In the genomic region with DNA sequence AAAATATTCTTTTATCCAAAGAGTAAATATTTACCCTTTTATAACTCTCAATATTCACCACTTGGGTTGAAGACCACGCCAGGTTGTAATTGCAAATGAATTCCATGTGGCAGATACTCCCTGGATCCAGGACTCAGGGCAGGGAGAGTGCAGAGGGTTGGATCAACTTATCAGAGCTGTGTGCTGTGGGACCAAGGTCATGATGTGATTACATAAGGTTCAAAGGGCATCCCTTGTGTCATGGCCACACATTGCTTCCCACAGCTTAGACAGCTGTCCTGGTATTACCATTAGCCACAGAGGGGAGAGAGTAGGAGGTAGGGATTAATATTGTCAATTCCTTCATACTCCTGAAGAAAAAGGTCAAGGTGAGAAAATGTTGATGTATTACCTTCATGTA, we compare ENCODE assay signal across 25 cellular contexts.
DNase-seq lines count a peak whose midpoint lies in the region; ATAC-seq, FAIRE-seq and TF ChIP-seq lines count a peak whose summit lies in the region.
"Had no signal": no experiment of that assay in that cellular context is flagged by ENCODE, and none has a peak within 500 bp of the region (broad histone marks: within the 10 kb centered on the region; RNA-seq: fewer than 3 reads in every experiment).

No MANE protein-coding gene starts in this region.

- H2AFZ ChIP-seq in HepG2 (ENCODE audit: low read length), result no peak overlapping the region
- H2AFZ ChIP-seq: GM23338 had no signal

- TF ChIP-seq EP300 in HepG2 (IDR thresholded peaks at IDR 0.05; ENCODE audit: low read depth in 2 of 2, low read length in 2 of 2) (peak in 1 of 2 experiments; percentile 81; a peak in 2 of 4 replicates), HepG2 (CRISPR knock-in tag; IDR thresholded peaks at IDR 0.05; ENCODE audit: borderline replicate concordance) (no peak; the same call in 1 of the 2 replicates)

- H3K27ac ChIP-seq in HepG2 (ENCODE audit: extremely low read length, insufficient read depth, low read length), result peak overlapping the region; percentile 9
- H3K27ac ChIP-seq: A549; BLaER1 treated with 17β-estradiol and CSF1 and Interleukin-3, amounts not matched to agents 10 nM and 100 nM had no signal

- WGBS in HepG2 (ENCODE audit: low lambda C conversion rate), result 15% methylated on average over 1 of the region's 1 CpG

- peak; percentile 37 for DNase-seq in HuH-7.5 (ENCODE audit: low spot score)
- peak; percentile 82 for DNase-seq in HepG2 (ENCODE audit: low spot score)
- DNase-seq in mucosa of descending colon, result no peak
- no peak for DNase-seq in left ventricle myocardium superior
- DNase-seq in activated CD4-positive, alpha-beta T cell treated with anti-CD3 and anti-CD28 coated beads for 1 hour, result no peak
- DNase-seq in activated naive CD4-positive, alpha-beta T cell (lab: John Stamatoyannopoulos, UW), result no peak
- DNase-seq: 8988T; ACHN; AML-193; BE2C; CD4-positive, alpha-beta T cell; CD8-positive, alpha-beta memory T cell; DMS 273 treated with DMSO at 0.1 percent for 48 hours; DMS79; EL; GDM1; HFFc6 had no signal

- TF ChIP-seq POLR2A in HepG2 (IDR thresholded peaks at IDR 0.05; ENCODE audit: insufficient read depth in 1 of 2, low read depth in 2 of 2, low read length in 2 of 2), result no peak

- peak; percentile 99 for ATAC-seq in HepG2
- peak; percentile 58 for ATAC-seq in mucosa of descending colon
- no peak for ATAC-seq in left ventricle myocardium superior
- no peak for ATAC-seq in HG02840 (IDR thresholded peaks at IDR 0.05; ENCODE audit: low FRiP score, unreplicated experiment)
- ATAC-seq: A549, GM12878, GM23338 had no signal

- H3K27me3 ChIP-seq in HepG2 (ENCODE audit: control insufficient read depth in 1 of 2, insufficient read depth in 2 of 2, low read length in 2 of 2), result peaks cover 0 to 4% of the 10 kb centered on the region in 2 experiments; a peak in 1 of 5 replicates
- H3K27me3 ChIP-seq: BE2C; BLaER1 treated with 17β-estradiol and CSF1 and Interleukin-3, amounts not matched to agents 10 nM and 100 nM had no signal

- peak; percentile 72 for FAIRE-seq in HepG2 (lab: Jason Lieb, UNC)
- FAIRE-seq: A549, D721Med, GM12878, H54 had no signal

- CTCF ChIA-PET in HepG2 (lab: Yijun Ruan, JAX; ENCODE audit: low intra/inter-chr PET ratio, low total read pairs), result no interaction called here

- H4K20me1 ChIP-seq in HepG2 (ENCODE audit: insufficient read depth, low read length), result no peaks in the 10 kb centered on the region

- no peaks in the 10 kb centered on the region for H3K36me3 ChIP-seq in HepG2 (replicated peaks in 1 of 2; ENCODE audit: control insufficient read depth in 1 of 2, insufficient read depth in 2 of 2, low read length in 2 of 2)
- H3K36me3 ChIP-seq in mucosa of descending colon (ENCODE audit: low read depth), result no peaks in the 10 kb centered on the region
- H3K36me3 ChIP-seq: HAP-1 had no signal

- intact Hi-C loops in HepG2 (cut with micrococcal nuclease; ENCODE audit: unreplicated experiment) (loop anchor here (2.0 to 5.0 kb wide), 2 partner anchors 18 to 189 kb away; no protein-coding TSS in a partner anchor), mucosa of descending colon (cut with DNase I, micrococcal nuclease) (no loop called here), left ventricle myocardium superior (cut with micrococcal nuclease) (no loop called here)

- H3K4me3 ChIP-seq in HepG2 (replicated peaks in 1 of 3; ENCODE audit: insufficient read depth in 1 of 3, low read depth in 2 of 3, low read length in 3 of 3), result no peak overlapping the region
- H3K4me3 ChIP-seq in mucosa of descending colon, result no peak overlapping the region
- H3K4me3 ChIP-seq: A549; BLaER1 treated with 17β-estradiol and CSF1 and Interleukin-3, amounts not matched to agents 10 nM and 100 nM; GM12878; GM23338; HAP-1 had no signal

- no peak overlapping the region for H3K9ac ChIP-seq in HepG2 (ENCODE audit: insufficient read depth, low read depth, low read length)
- H3K9ac ChIP-seq: BLaER1 treated with 17β-estradiol and CSF1 and Interleukin-3, amounts not matched to agents 10 nM and 100 nM had no signal

- no peak overlapping the region for H3K4me2 ChIP-seq in HepG2 (ENCODE audit: low read depth, low read length)
- H3K4me2 ChIP-seq: A549; BLaER1 treated with 17β-estradiol and CSF1 and Interleukin-3, amounts not matched to agents 10 nM and 100 nM; GM23338 had no signal

- TF ChIP-seq RAD21 in HepG2 (CRISPR knock-in tag; IDR thresholded peaks at IDR 0.05), result no peak

- TF ChIP-seq CTCF in HepG2 (CRISPR knock-in tag; IDR thresholded peaks at IDR 0.05) (no peak), mucosa of descending colon (IDR thresholded peaks at IDR 0.05) (no peak)

- H3K9me3 ChIP-seq in HepG2 (ENCODE audit: low read length) (no peaks in the 10 kb centered on the region), mucosa of descending colon (no peaks in the 10 kb centered on the region)
- H3K9me3 ChIP-seq: A549, BE2C, HAP-1 had no signal

- H3K4me1 ChIP-seq in HepG2 (ENCODE audit: insufficient read depth, low read length) (peaks cover 28% of the 10 kb centered on the region), mucosa of descending colon (ENCODE audit: low read depth) (no peaks in the 10 kb centered on the region)
- H3K4me1 ChIP-seq: A549; BE2C; BLaER1 treated with 17β-estradiol and CSF1 and Interleukin-3, amounts not matched to agents 10 nM and 100 nM; HAP-1 had no signal

- in situ Hi-C loops in HepG2 (cut with HindIII; ENCODE audit: extremely low pct_ligation_motif_present, low pct_unique_long_range_greater_than_20kb), result no loop called here

- POLR2A ChIA-PET in HepG2 (lab: Yijun Ruan, JAX), result interaction anchor here (1.2 to 1.4 kb wide), 2 partner anchors 9 to 10 kb away, joined by 6 to 8 read pairs; no protein-coding TSS in a partner anchor

- no peaks in the 10 kb centered on the region for H3K79me2 ChIP-seq in HepG2 (ENCODE audit: insufficient read depth, low read length)

- no TSS peak for BruUV-seq in HepG2 (replicated peaks; lab: Mats Ljungman, UMichigan)

TF ChIP-seq in HepG2, 621 proteins besides CTCF, POLR2A, EP300 and RAD21 (continues in another document):
- TF ChIP-seq SKI (IDR thresholded peaks at IDR 0.05; ENCODE audit: partially characterized antibody) (peak; percentile 43), ZFP36L1 (CRISPR knock-in tag; IDR thresholded peaks at IDR 0.05) (peak; percentile 57; the same call in 1 of the 2 replicates), CREM (IDR thresholded peaks at IDR 0.05) (0 out of 2 replicates have a peak, but pooled peaks have one; percentile 22), CREM (CRISPR knock-in tag; IDR thresholded peaks at IDR 0.05) (no peak), ZSCAN30 (CRISPR knock-in tag; IDR thresholded peaks at IDR 0.05) (no peak), FOXK1 (CRISPR knock-in tag; IDR thresholded peaks at IDR 0.05; ENCODE audit: borderline replicate concordance, low read depth) (0 out of 2 replicates have a peak, but pooled peaks have one; percentile 27), KDM1A (CRISPR knock-in tag; IDR thresholded peaks at IDR 0.05) (no peak), GATAD1 (CRISPR knock-in tag; IDR thresholded peaks at IDR 0.05) (peak; percentile 51; the same call in 1 of the 2 replicates), PPARG (CRISPR knock-in tag; conservative IDR thresholded peaks at IDR 0.05) (peak; percentile 79; the same call in 1 of the 2 replicates), ZNF12 (CRISPR knock-in tag; IDR thresholded peaks at IDR 0.05) (peak; percentile 56; the same call in 1 of the 2 replicates), NR2F2 (IDR thresholded peaks at IDR 0.05; ENCODE audit: borderline replicate concordance, low read depth) (peak; percentile 78), ZNF788 (CRISPR knock-in tag; IDR thresholded peaks at IDR 0.05; ENCODE audit: borderline replicate concordance) (peak; percentile 73; the same call in 1 of the 2 replicates), ZNF441 (CRISPR knock-in tag; IDR thresholded peaks at IDR 0.05; ENCODE audit: borderline replicate concordance) (peak; percentile 81), PITX1 (CRISPR knock-in tag; IDR thresholded peaks at IDR 0.05) (peak; percentile 88), HNF4A (CRISPR knock-in tag; IDR thresholded peaks at IDR 0.05) (peak; percentile 99), THAP11 (CRISPR knock-in tag; IDR thresholded peaks at IDR 0.05) (peak; percentile 49; the same call in 1 of the 2 replicates), CC2D1A (CRISPR knock-in tag; IDR thresholded peaks at IDR 0.05) (no peak), SPEN (CRISPR knock-in tag; IDR thresholded peaks at IDR 0.05; ENCODE audit: low read depth) (peak; percentile 58; the same call in 1 of the 2 replicates), POLR2G (IDR thresholded peaks at IDR 0.05; ENCODE audit: low read depth, low read length) (no peak), IKZF4 (CRISPR knock-in tag; IDR thresholded peaks at IDR 0.05; ENCODE audit: borderline replicate concordance, low read depth, not compliant biosample characterization) (no peak), CEBPG (CRISPR knock-in tag; IDR thresholded peaks at IDR 0.05) (peak; percentile 76), NCOA2 (CRISPR knock-in tag; IDR thresholded peaks at IDR 0.05) (peak; percentile 83), CEBPB (IDR thresholded peaks at IDR 0.05; ENCODE audit: borderline replicate concordance, low read depth, low read length) (peak; percentile 79), NR2C2 (CRISPR knock-in tag; IDR thresholded peaks at IDR 0.05; ENCODE audit: borderline replicate concordance) (peak; percentile 92), KAT8 (CRISPR knock-in tag; IDR thresholded peaks at IDR 0.05) (peak; percentile 57)
- TF ChIP-seq, protein P1, sequence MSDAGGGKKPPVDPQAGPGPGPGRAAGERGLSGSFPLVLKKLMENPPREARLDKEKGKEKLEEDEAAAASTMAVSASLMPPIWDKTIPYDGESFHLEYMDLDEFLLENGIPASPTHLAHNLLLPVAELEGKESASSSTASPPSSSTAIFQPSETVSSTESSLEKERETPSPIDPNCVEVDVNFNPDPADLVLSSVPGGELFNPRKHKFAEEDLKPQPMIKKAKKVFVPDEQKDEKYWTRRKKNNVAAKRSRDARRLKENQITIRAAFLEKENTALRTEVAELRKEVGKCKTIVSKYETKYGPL (CRISPR knock-in tag; IDR thresholded peaks at IDR 0.05), result peak; percentile 84; the same call in 1 of the 2 replicates
- TF ChIP-seq, protein P2, sequence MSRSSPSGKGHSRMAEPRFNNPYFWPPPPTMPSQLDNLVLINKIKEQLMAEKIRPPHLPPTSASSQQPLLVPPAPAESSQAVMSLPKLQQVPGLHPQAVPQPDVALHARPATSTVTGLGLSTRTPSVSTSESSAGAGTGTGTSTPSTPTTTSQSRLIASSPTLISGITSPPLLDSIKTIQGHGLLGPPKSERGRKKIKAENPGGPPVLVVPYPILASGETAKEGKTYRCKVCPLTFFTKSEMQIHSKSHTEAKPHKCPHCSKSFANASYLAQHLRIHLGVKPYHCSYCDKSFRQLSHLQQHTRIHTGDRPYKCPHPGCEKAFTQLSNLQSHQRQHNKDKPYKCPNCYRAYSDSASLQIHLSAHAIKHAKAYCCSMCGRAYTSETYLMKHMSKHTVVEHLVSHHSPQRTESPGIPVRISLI (CRISPR knock-in tag; IDR thresholded peaks at IDR 0.05; ENCODE audit: borderline replicate concordance), result no peak

Comparison
In these comparisons a context has a peak if more than half of its experiments do, and no peak if none do; other contexts are left out.
1. DNase-seq: peak in HuH-7.5 (single experiment) and HepG2 (single experiment); none in mucosa of descending colon (0 of 3), left ventricle myocardium superior (single experiment), activated CD4-positive, alpha-beta T cell treated with anti-CD3 and anti-CD28 coated beads for 1 hour (single experiment) and activated naive CD4-positive, alpha-beta T cell (0 of 4).
2. ATAC-seq: peak in HepG2 (single experiment) and mucosa of descending colon (single experiment); none in left ventricle myocardium superior (single experiment) and HG02840 (single experiment).